ENCODE assay signal across 25 cellular contexts in genomic region chr6:55437141-55437540, GRCh38.
DNase-seq lines count a peak whose midpoint lies in the region; ATAC-seq and TF ChIP-seq lines count a peak whose summit lies in the region.
"Had no signal": no experiment of that assay in that cellular context is flagged by ENCODE, and none has a peak within 500 bp of the region (broad histone marks: within the 10 kb centered on the region; RNA-seq: fewer than 3 reads in every experiment).

No MANE protein-coding gene starts in this region.

- H3K27ac ChIP-seq in foreskin keratinocyte (no peak overlapping the region), uterus (no peak overlapping the region)
- H3K27ac ChIP-seq: BLaER1 had no signal

- DNase-seq in NCI-H226 = peak; percentile 81
- DNase-seq in amniotic epithelial cell (ENCODE audit: low read depth) = peak; percentile 89
- DNase-seq in choroid plexus epithelial cell (ENCODE audit: low read depth) = peak; percentile 26
- peak; percentile 50 to 86 for DNase-seq in foreskin keratinocyte
- DNase-seq in uterus = no peak
- DNase-seq in RPMI8226 = no peak
- DNase-seq: 8988T; ACHN; BE2C; C1 segment of cervical spinal cord; CD4-positive, alpha-beta memory T cell; CD4-positive, CD25-positive, alpha-beta regulatory T cell; CD8-positive, alpha-beta memory T cell; COR-L47; DMS 273 treated with DMSO at 0.1 percent for 48 hours; DMS153; DMS53; DMS79; DND-41; EL; GDM1 had no signal

- ATAC-seq in foreskin keratinocyte (no peak), HG02885 (IDR thresholded peaks at IDR 0.05; ENCODE audit: poor library complexity, unreplicated experiment) (no peak), GM18909 (IDR thresholded peaks at IDR 0.05; ENCODE audit: poor library complexity, unreplicated experiment) (no peak)
- ATAC-seq: GM12878 had no signal

- intact Hi-C loops in uterus (cut with DNase I; ENCODE audit: low total_unique reads) = no loop called here

- no peaks in the 10 kb centered on the region for H3K9me3 ChIP-seq in uterus
- H3K9me3 ChIP-seq: BE2C, BLaER1 had no signal

- H3K36me3 ChIP-seq in uterus = no peaks in the 10 kb centered on the region
- H3K36me3 ChIP-seq: BE2C, BLaER1 had no signal

- no peak for TF ChIP-seq CTCF in choroid plexus epithelial cell (conservative IDR thresholded peaks at IDR 0.05; ENCODE audit: low read depth, low read length)
- TF ChIP-seq CTCF in foreskin keratinocyte (conservative IDR thresholded peaks at IDR 0.05) = no peak
- no peak for TF ChIP-seq CTCF in uterus (IDR thresholded peaks at IDR 0.05)

- no peak for TF ChIP-seq POLR2A in uterus (IDR thresholded peaks at IDR 0.05)

- no peaks in the 10 kb centered on the region for H3K4me1 ChIP-seq in foreskin keratinocyte
- no peaks in the 10 kb centered on the region for H3K4me1 ChIP-seq in uterus
- H3K4me1 ChIP-seq: BE2C had no signal

- H3K27me3 ChIP-seq in foreskin keratinocyte = peaks cover 5% of the 10 kb centered on the region
- H3K27me3 ChIP-seq in uterus = no peaks in the 10 kb centered on the region
- H3K27me3 ChIP-seq: BE2C, BLaER1 had no signal

- H3K4me3 ChIP-seq in choroid plexus epithelial cell (ENCODE audit: low read depth, low read length) (no peak overlapping the region), uterus (no peak overlapping the region)
- H3K4me3 ChIP-seq: BLaER1, GM12878 had no signal

Comparison
In these comparisons a context has a peak if more than half of its experiments do, and no peak if none do; other contexts are left out.
1. DNase-seq: peak in NCI-H226 (single experiment), amniotic epithelial cell (single experiment), choroid plexus epithelial cell (single experiment) and foreskin keratinocyte (2 of 2); none in uterus (0 of 2) and RPMI8226 (single experiment).